17 cellular contexts compared by ENCODE assay signal in genomic region chr10:66209025-66209424, GRCh38.
A peak's percentile ranks its signal among the peaks of the same experiment; 100 is the strongest.
DNase-seq lines count a peak whose midpoint lies in the region; ATAC-seq and TF ChIP-seq lines count a peak whose summit lies in the region.
"Had no signal": no experiment of that assay in that cellular context is flagged by ENCODE, and none has a peak within 500 bp of the region (broad histone marks: within the 10 kb centered on the region; RNA-seq: fewer than 3 reads in every experiment).

No MANE protein-coding gene starts in this region.

- no peak overlapping the region for H3K4me3 ChIP-seq in epithelial cell of esophagus (ENCODE audit: low read length)
- H3K4me3 ChIP-seq: GM23248 had no signal

- TF ChIP-seq POLR2A in erythroblast (IDR thresholded peaks at IDR 0.05; ENCODE audit: low read length) = no peak

- DNase-seq in ELR (ENCODE audit: low read depth) = peak; percentile 54
- DNase-seq in RKO (ENCODE audit: low spot score) = peak; percentile 31
- DNase-seq in epithelial cell of esophagus (ENCODE audit: low read depth) = peak; percentile 1
- peak; percentile 14 for DNase-seq in iris pigment epithelial cell (ENCODE audit: low read depth)
- no peak for DNase-seq in erythroblast (lab: John Stamatoyannopoulos, UW)
- DNase-seq in 8988T = no peak
- no peak for DNase-seq in dedifferentiated amniotic fluid mesenchymal stem cell (ENCODE audit: extremely low spot score)
- DNase-seq: C1 segment of cervical spinal cord; Calu3; CD4-positive, alpha-beta memory T cell; COR-L47; DMS53; DMS79 treated with DMSO at 0.1 percent for 48 hours; GM23248; H7; HCEC 1CT had no signal

- ATAC-seq in HG03460 (IDR thresholded peaks at IDR 0.05; ENCODE audit: unreplicated experiment) = no peak

- TF ChIP-seq CTCF in epithelial cell of esophagus (IDR thresholded peaks at IDR 0.05; ENCODE audit: insufficient read depth, low read depth, low read length, missing control alignments) = no peak

Comparison
In these comparisons a context has a peak if more than half of its experiments do, and no peak if none do; other contexts are left out.
1. DNase-seq: peak in ELR (single experiment), RKO (single experiment), epithelial cell of esophagus (single experiment) and iris pigment epithelial cell (single experiment); none in erythroblast (0 of 2), 8988T (single experiment) and dedifferentiated amniotic fluid mesenchymal stem cell (single experiment).